ENCODE assay signal across 12 cellular contexts in genomic region chr18:44719519-44720060, GRCh38.
"Had no signal": no experiment of that assay in that cellular context is flagged by ENCODE, and none has a peak within 500 bp of the region (broad histone marks: within the 10 kb centered on the region; RNA-seq: fewer than 3 reads in every experiment).

No MANE protein-coding gene starts in this region.

- H3K27ac Mint-ChIP-seq: dendritic cell treated with granulocyte-macrophage colony-stimulating factor and Interleukin-4, amounts not matched to agents 40 ng/mL and 50 ng/mL, for 4 days had no signal

- H3K27me3 ChIP-seq: body of pancreas, tibial nerve, vagina had no signal

- H3K9me3 Mint-ChIP-seq: dendritic cell treated with granulocyte-macrophage colony-stimulating factor and Interleukin-4, amounts not matched to agents 40 ng/mL and 50 ng/mL, for 4 days had no signal

- H3K9me3 ChIP-seq: body of pancreas, tibial nerve, vagina had no signal

- H3K4me3 Mint-ChIP-seq: dendritic cell treated with granulocyte-macrophage colony-stimulating factor and Interleukin-4, amounts not matched to agents 40 ng/mL and 50 ng/mL, for 4 days had no signal

- H3K36me3 ChIP-seq: tibial nerve, vagina had no signal

- ATAC-seq: activated naive CD4-positive, alpha-beta T cell treated with anti-CD3 and anti-CD28 coated beads, Interleukin-2, amount 50 U/mL, for 72 hours; body of pancreas had no signal

- H3K27ac ChIP-seq: body of pancreas, tibial nerve, vagina had no signal

- H3K4me2 ChIP-seq: smooth muscle cell had no signal

- H3K4me3 ChIP-seq: body of pancreas, smooth muscle cell, tibial nerve, vagina had no signal

- DNase-seq: activated CD4-positive, CD25-positive, alpha-beta regulatory T cell; activated effector memory CD4-positive, alpha-beta T cell treated with Interleukin-2 at 50 U/mL for 16 hours; activated T-cell treated with anti-CD3 and anti-CD28 coated beads, Interleukin-2, amount 50 U/mL, for 1 hour; amniotic stem cell; body of pancreas; mesendoderm; retina had no signal
